In genomic region chr12:26935636-26936378, GRCh38 we compare ENCODE assay signal across 11 cellular contexts. TPM values are rescaled to one million over a fixed set of nuclear protein-coding genes. Genes with fewer than 3 reads are reported as not detected.
DNase-seq lines count a peak whose midpoint lies in the region; ATAC-seq, FAIRE-seq and TF ChIP-seq lines count a peak whose summit lies in the region.
"Had no signal": no experiment of that assay in that cellular context is flagged by ENCODE, and none has a peak within 500 bp of the region (broad histone marks: within the 10 kb centered on the region; RNA-seq: fewer than 3 reads in every experiment).

No MANE protein-coding gene starts in this region.

- H3K4me3 Mint-ChIP-seq in CD4-positive, alpha-beta memory T cell = peak overlapping the region; percentile 60 to 99 (median 94)
- H3K4me3 Mint-ChIP-seq in astrocyte (ENCODE audit: unreplicated experiment) = peak overlapping the region; percentile 99
- peak overlapping the region; percentile 65 to 100 (median 93) for H3K4me3 Mint-ChIP-seq in naive thymus-derived CD8-positive, alpha-beta T cell

- intact Hi-C loops in CD4-positive, alpha-beta memory T cell (cut with micrococcal nuclease) = loop anchor here (10.0 kb wide), 1 partner anchor 1259 kb away; the partner anchor contains the start of gene CCDC91
- intact Hi-C loops in cardiac septum (cut with DNase I) = no loop called here

- POLR2A ChIA-PET in CD4-positive, alpha-beta memory T cell (lab: Charles Lee; ENCODE audit: partially characterized antibody) = interaction anchor here (0.6 to 2.2 kb wide), 6 partner anchors 14 to 308 kb away, joined by 3 to 10 read pairs (median 3); partner anchors contain the start of genes ITPR2, STK38L and TM7SF3
- POLR2A ChIA-PET in naive thymus-derived CD8-positive, alpha-beta T cell (lab: Charles Lee) = no interaction called here

- peak overlapping the region; percentile 2 to 92 for H3K4me3 ChIP-seq in CD4-positive, alpha-beta memory T cell (ENCODE audit: low read length in 2 of 2)
- H3K4me3 ChIP-seq in KMS-11 (IDR thresholded peaks at IDR 0.05; ENCODE audit: insufficient read depth, low read depth, low read length) = no peak overlapping the region
- peak overlapping the region; percentile 22 for H3K4me3 ChIP-seq in astrocyte (ENCODE audit: insufficient read depth, low read depth, low read length)

- H3K27me3 ChIP-seq in CD4-positive, alpha-beta memory T cell (ENCODE audit: insufficient read depth, low read length) = no peaks in the 10 kb centered on the region
- H3K27me3 ChIP-seq in KMS-11 (ENCODE audit: insufficient read depth, low read depth) = no peaks in the 10 kb centered on the region
- no peaks in the 10 kb centered on the region for H3K27me3 ChIP-seq in astrocyte (ENCODE audit: insufficient read depth, low read length)
- H3K27me3 ChIP-seq: neutrophil had no signal

- H4K20me1 ChIP-seq in KMS-11 (ENCODE audit: insufficient read depth) (no peaks in the 10 kb centered on the region), astrocyte (ENCODE audit: insufficient read depth, low read length) (peaks cover 31% of the 10 kb centered on the region)

- H3K4me2 ChIP-seq in KMS-11 (peak overlapping the region; percentile 92; the same call in 1 of the 2 replicates), astrocyte (ENCODE audit: low read length) (peak overlapping the region; percentile 90)

- H3K27ac Mint-ChIP-seq in CD4-positive, alpha-beta memory T cell = peak overlapping the region; percentile 90 to 99 (median 95)
- H3K27ac Mint-ChIP-seq in astrocyte (ENCODE audit: unreplicated experiment) = no peak overlapping the region
- H3K27ac Mint-ChIP-seq in naive thymus-derived CD8-positive, alpha-beta T cell = peak overlapping the region; percentile 35 to 99 (median 71)

- H3K79me2 ChIP-seq in KMS-11 (ENCODE audit: insufficient read depth, low read depth) (peaks cover 64% of the 10 kb centered on the region), astrocyte (ENCODE audit: insufficient read depth, low read length) (peaks cover 86% of the 10 kb centered on the region)

- H3K27ac ChIP-seq in CD4-positive, alpha-beta memory T cell (ENCODE audit: low read depth, low read length) = peak overlapping the region; percentile 89
- H3K27ac ChIP-seq in KMS-11 = no peak overlapping the region
- H3K27ac ChIP-seq in astrocyte (ENCODE audit: low read depth, low read length) = no peak overlapping the region

- peaks cover 3 to 28% of the 10 kb centered on the region in 2 donors for H3K36me3 Mint-ChIP-seq in CD4-positive, alpha-beta memory T cell
- H3K36me3 Mint-ChIP-seq in astrocyte (ENCODE audit: low read depth, unreplicated experiment) = no peaks in the 10 kb centered on the region
- peaks cover 0 to 34% (median 7%) of the 10 kb centered on the region in 3 donors for H3K36me3 Mint-ChIP-seq in naive thymus-derived CD8-positive, alpha-beta T cell

- H3K9ac ChIP-seq in KMS-11 (no peak overlapping the region), astrocyte (ENCODE audit: low read length) (peak overlapping the region; percentile 97)

- H2AFZ ChIP-seq in KMS-11 (ENCODE audit: low read depth) = no peak overlapping the region
- H2AFZ ChIP-seq in astrocyte (ENCODE audit: low read depth, low read length) = no peak overlapping the region

- peak in 2 of 5 donors; percentile 12 to 51 for DNase-seq in CD4-positive, alpha-beta memory T cell
- DNase-seq in astrocyte (ENCODE audit: low read depth) (no peak), NCI-H2171 (lab: John Stamatoyannopoulos, UW) (no peak), cardiac septum (ENCODE audit: low spot score) (no peak), C1 segment of cervical spinal cord (lab: John Stamatoyannopoulos, UW) (no peak), NCI-H2107 (lab: John Stamatoyannopoulos, UW) (no peak)
- DNase-seq in naive thymus-derived CD8-positive, alpha-beta T cell = no peak
- DNase-seq: NCI-H2081 treated with DMSO at 0.1 percent for 48 hours had no signal

- no peaks in the 10 kb centered on the region for H3K9me3 ChIP-seq in CD4-positive, alpha-beta memory T cell (ENCODE audit: control insufficient read depth in 1 of 2, low read length in 2 of 2)
- H3K9me3 ChIP-seq in astrocyte (ENCODE audit: insufficient read depth, low read depth, low read length) = no peaks in the 10 kb centered on the region
- H3K9me3 ChIP-seq: neutrophil had no signal

- H3K4me1 ChIP-seq in CD4-positive, alpha-beta memory T cell (ENCODE audit: insufficient read depth, low read length) = peaks cover 55% of the 10 kb centered on the region
- H3K4me1 ChIP-seq in KMS-11 (ENCODE audit: low read depth, poor library complexity, severe bottlenecking) = peaks cover 32% of the 10 kb centered on the region
- H3K4me1 ChIP-seq in astrocyte (ENCODE audit: insufficient read depth, low read length) = peaks cover 20% of the 10 kb centered on the region

- no peaks in the 10 kb centered on the region for H3K27me3 Mint-ChIP-seq in CD4-positive, alpha-beta memory T cell
- no peaks in the 10 kb centered on the region for H3K27me3 Mint-ChIP-seq in astrocyte (ENCODE audit: low read depth, unreplicated experiment)
- no peaks in the 10 kb centered on the region for H3K27me3 Mint-ChIP-seq in naive thymus-derived CD8-positive, alpha-beta T cell

- CTCF ChIA-PET in CD4-positive, alpha-beta memory T cell (lab: Charles Lee; ENCODE audit: partially characterized antibody) = interaction anchor here (1.0 to 2.1 kb wide), 3 partner anchors 51 to 103 kb away, joined by 3 to 16 read pairs (median 3); partner anchors contain the start of genes ITPR2 and TM7SF3

- ATAC-seq in naive thymus-derived CD8-positive, alpha-beta T cell = no peak

- no peak for FAIRE-seq in astrocyte (lab: Jason Lieb, UNC)
- FAIRE-seq: TTC549 had no signal

- no peaks in the 10 kb centered on the region for H3K9me3 Mint-ChIP-seq in CD4-positive, alpha-beta memory T cell
- H3K9me3 Mint-ChIP-seq in astrocyte (ENCODE audit: unreplicated experiment) = no peaks in the 10 kb centered on the region
- no peaks in the 10 kb centered on the region for H3K9me3 Mint-ChIP-seq in naive thymus-derived CD8-positive, alpha-beta T cell

- peaks cover 43 to 79% (median 54%) of the 10 kb centered on the region in 4 donors for H3K4me1 Mint-ChIP-seq in CD4-positive, alpha-beta memory T cell
- peaks cover 16% of the 10 kb centered on the region for H3K4me1 Mint-ChIP-seq in astrocyte (ENCODE audit: low read depth, unreplicated experiment)
- H3K4me1 Mint-ChIP-seq in naive thymus-derived CD8-positive, alpha-beta T cell = peaks cover 25 to 73% (median 60%) of the 10 kb centered on the region in 4 donors

- no peaks in the 10 kb centered on the region for H3K36me3 ChIP-seq in CD4-positive, alpha-beta memory T cell (ENCODE audit: insufficient read depth, low read length)
- no peaks in the 10 kb centered on the region for H3K36me3 ChIP-seq in KMS-11 (ENCODE audit: insufficient read depth)
- peaks cover 5% of the 10 kb centered on the region for H3K36me3 ChIP-seq in astrocyte (ENCODE audit: insufficient read depth, low read length)
- H3K36me3 ChIP-seq: neutrophil had no signal

- no peak for TF ChIP-seq CTCF in KMS-11 (conservative IDR thresholded peaks at IDR 0.05; ENCODE audit: low read depth, low read length)
- no peak for TF ChIP-seq CTCF in astrocyte (IDR thresholded peaks at IDR 0.05; ENCODE audit: insufficient read depth, low read depth, low read length)

RNA-seq across cellular contexts. Expression of gene INTS13, which starts 2.0 kb away (rescaled TPM):
- total RNA-seq in CD4-positive, alpha-beta memory T cell = 10 to 100 TPM; 25.6 to 28.7 TPM
- 10 to 100 TPM; 20.6 to 23.7 TPM for polyA plus RNA-seq in CD4-positive, alpha-beta memory T cell
- total RNA-seq in astrocyte = 29.6 and 33.7 TPM in 2 replicates
- total RNA-seq in naive thymus-derived CD8-positive, alpha-beta T cell = 10 to 100 TPM; 18.3 to 19.5 TPM
- polyA plus RNA-seq in naive thymus-derived CD8-positive, alpha-beta T cell = 10 to 100 TPM; 13.3 to 26.2 (median 16.1) TPM
- total RNA-seq in cardiac septum = 15.5 TPM

RNA-seq across cellular contexts. Expression of gene FGFR1OP2, which starts 2.5 kb away (rescaled TPM):
- total RNA-seq in CD4-positive, alpha-beta memory T cell = 10 to 100 TPM; 92.2 to 94.2 TPM
- 100 to 1,000 TPM; 106 to 111 TPM for polyA plus RNA-seq in CD4-positive, alpha-beta memory T cell
- total RNA-seq in astrocyte = 36.7 and 39.2 TPM in 2 replicates
- total RNA-seq in naive thymus-derived CD8-positive, alpha-beta T cell = 10 to 100 TPM; 74.4 to 74.9 TPM
- polyA plus RNA-seq in naive thymus-derived CD8-positive, alpha-beta T cell = 10 to 100 TPM; 77.0 to 91.8 (median 81.4) TPM
- 37.4 TPM for total RNA-seq in cardiac septum
